Comparison of ENCODE assay signal across 16 cellular contexts in the genomic region with DNA sequence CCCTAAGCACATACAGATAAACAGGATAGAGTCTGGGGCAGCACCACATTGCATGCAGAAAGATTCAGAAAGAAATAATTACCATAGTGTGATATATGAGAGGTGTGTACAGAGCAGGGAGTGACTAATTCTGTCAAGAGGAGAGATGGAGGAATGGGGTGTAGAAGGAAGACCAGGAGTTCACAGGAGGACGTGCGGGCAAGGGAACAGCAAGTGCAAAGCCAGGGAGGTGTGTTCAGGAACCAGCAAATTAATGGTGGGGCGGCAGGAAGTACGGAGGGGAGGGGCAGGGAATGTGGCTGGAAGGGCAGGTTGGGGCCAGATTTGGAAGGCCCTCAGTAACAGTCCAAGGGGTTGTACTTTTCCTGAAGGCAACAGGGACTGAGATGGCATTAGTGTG.
"Had no signal": no experiment of that assay in that cellular context is flagged by ENCODE, and none has a peak within 500 bp of the region (broad histone marks: within the 10 kb centered on the region; RNA-seq: fewer than 3 reads in every experiment).

No MANE protein-coding gene starts in this region.

- FAIRE-seq: islet of Langerhans had no signal

- H3K4me1 Mint-ChIP-seq: activated CD4-positive, alpha-beta T cell treated with anti-CD3 and anti-CD28 coated beads, Interleukin-2, amount 10 ng/mL, durations not matched to agents 7 days and 5 days had no signal

- H3K36me3 Mint-ChIP-seq: activated naive CD8-positive, alpha-beta T cell had no signal

- H3K27ac ChIP-seq: cardiac muscle cell, hepatocyte, lower lobe of right lung, tibial nerve had no signal

- H3K27me3 ChIP-seq: cardiac muscle cell, hepatocyte, tibial nerve had no signal

- H3K4me3 ChIP-seq: cardiac muscle cell, hepatocyte, lower lobe of right lung, tibial nerve had no signal

- H3K9me3 Mint-ChIP-seq: activated CD4-positive, alpha-beta T cell treated with anti-CD3 and anti-CD28 coated beads, Interleukin-2, amount 10 ng/mL, durations not matched to agents 7 days and 5 days had no signal

- H3K9me3 ChIP-seq: lower lobe of right lung, tibial nerve had no signal

- DNase-seq: activated CD4-positive, alpha-beta T cell treated with anti-CD3 and anti-CD28 coated beads, Interleukin-2, amount 10 ng/mL, durations not matched to agents 7 days and 5 days; activated CD8-positive, alpha-beta memory T cell treated with anti-CD3 and anti-CD28 coated beads, Interleukin-2, amount 50 U/mL, for 48 hours; activated gamma-delta T cell treated with Interleukin-2 at 50 U/mL for 16 hours; activated T-cell treated with anti-CD3 and anti-CD28 coated beads, Interleukin-2, amount 50 U/mL, for 48 hours; lower lobe of right lung; midbrain; stimulated activated CD4-positive, alpha-beta T cell treated with anti-CD3 and anti-CD28 coated beads, Interleukin-12 subunit alpha, Interleukin-12 subunit beta, amount 100 ng/mL, for 4 hours; stimulated activated CD4-positive, alpha-beta T cell treated with anti-CD3 and anti-CD28 coated beads, Interleukin-1b, Interleukin-23, amount 100 ng/mL, for 48 hours; stimulated activated naive CD8-positive, alpha-beta T cell treated with anti-CD3 and anti-CD28 coated beads, Interleukin-15, Interleukin-2, amounts not matched to agents 100 U/mL and 50 U/mL, for 24 hours; substantia nigra; T1000 had no signal

- H3K36me3 ChIP-seq: cardiac muscle cell, lower lobe of right lung, tibial nerve had no signal

- H3K4me3 Mint-ChIP-seq: activated CD4-positive, alpha-beta T cell treated with anti-CD3 and anti-CD28 coated beads, Interleukin-2, amount 10 ng/mL, durations not matched to agents 7 days and 5 days; activated naive CD8-positive, alpha-beta T cell had no signal

- H3K4me1 ChIP-seq: lower lobe of right lung, tibial nerve had no signal

- H3K27ac Mint-ChIP-seq: activated CD4-positive, alpha-beta T cell treated with anti-CD3 and anti-CD28 coated beads, Interleukin-2, amount 10 ng/mL, durations not matched to agents 7 days and 5 days; activated naive CD8-positive, alpha-beta T cell had no signal
